ENCODE assay signal across 17 cellular contexts in the genomic region with DNA sequence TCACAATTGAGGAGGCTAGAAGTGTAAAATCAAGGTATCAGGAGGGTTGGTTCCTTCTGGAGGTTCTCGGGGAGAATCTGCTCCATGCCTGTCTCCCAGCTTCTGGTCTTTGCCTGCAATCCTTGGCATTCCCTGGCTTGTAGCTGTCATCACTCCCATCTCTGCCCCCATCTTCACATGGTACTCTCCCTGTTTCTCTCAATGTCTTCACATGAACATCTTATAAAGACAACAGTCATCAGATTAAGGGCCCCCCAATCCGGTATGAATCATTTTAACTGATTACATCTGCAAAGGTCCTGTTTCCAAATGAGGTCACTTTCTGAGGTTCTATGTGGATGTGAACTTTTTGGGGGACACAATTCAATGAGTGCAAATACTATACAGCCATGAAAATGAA.
A peak's percentile ranks its signal among the peaks of the same experiment; 100 is the strongest.
DNase-seq lines count a peak whose midpoint lies in the region; ATAC-seq and TF ChIP-seq lines count a peak whose summit lies in the region.
"Had no signal": no experiment of that assay in that cellular context is flagged by ENCODE, and none has a peak within 500 bp of the region (broad histone marks: within the 10 kb centered on the region; RNA-seq: fewer than 3 reads in every experiment).

No MANE protein-coding gene starts in this region.

- intact Hi-C loops in left ventricle myocardium inferior (cut with micrococcal nuclease), result no loop called here
- intact Hi-C loops in cardiac septum (cut with DNase I), result loop anchor here (5.0 to 10.0 kb wide), 3 partner anchors 41 to 417 kb away; no protein-coding TSS in a partner anchor
- intact Hi-C loops in transverse colon (cut with DNase I; ENCODE audit: low total_unique reads), result no loop called here

- DNase-seq in left ventricle myocardium inferior, result no peak
- no peak for DNase-seq in cardiac septum (ENCODE audit: low spot score)
- DNase-seq in caudate nucleus (lab: John Stamatoyannopoulos, UW), result no peak
- DNase-seq in transverse colon, result no peak
- DNase-seq in G401 (ENCODE audit: low spot score), result no peak
- DNase-seq: activated CD8-positive, alpha-beta memory T cell treated with anti-CD3 and anti-CD28 coated beads for 24 hours; CD4-positive, alpha-beta memory T cell; NCI-H2081 treated with DMSO at 0.1 percent for 48 hours; NCI-H748 treated with DMSO at 0.1 percent for 48 hours had no signal

- no peak for TF ChIP-seq EP300 in transverse colon (IDR thresholded peaks at IDR 0.05; ENCODE audit: low read depth)

- H3K4me3 ChIP-seq in left ventricle myocardium inferior, result no peak overlapping the region
- no peak overlapping the region for H3K4me3 ChIP-seq in transverse colon
- H3K4me3 ChIP-seq: colonic mucosa had no signal

- H3K27ac Mint-ChIP-seq in nephron, result peak overlapping the region in 2 of 3 experiments; percentile 33 to 87
- H3K27ac Mint-ChIP-seq: activated T-helper 17 cell treated with anti-CD3 and anti-CD28 coated beads, Interleukin-2, amount 50 U/mL, for 72 hours; CD4-positive, alpha-beta memory T cell; progenitor cell of endocrine pancreas had no signal

- H3K36me3 Mint-ChIP-seq in nephron (ENCODE audit: low read depth), result no peaks in the 10 kb centered on the region

- H3K4me1 ChIP-seq in left ventricle myocardium inferior (peaks cover 42% of the 10 kb centered on the region), transverse colon (peaks cover 0 to 12% (median 6%) of the 10 kb centered on the region in 4 donors)
- H3K4me1 ChIP-seq: colonic mucosa had no signal

- H3K36me3 ChIP-seq in left ventricle myocardium inferior (no peaks in the 10 kb centered on the region), transverse colon (no peaks in the 10 kb centered on the region)
- H3K36me3 ChIP-seq: colonic mucosa had no signal

- ATAC-seq in HG03139 (IDR thresholded peaks at IDR 0.05; ENCODE audit: unreplicated experiment), result no peak
- no peak for ATAC-seq in GM21723 (IDR thresholded peaks at IDR 0.05; ENCODE audit: unreplicated experiment)
- ATAC-seq: activated T-helper 17 cell treated with anti-CD3 and anti-CD28 coated beads, Interleukin-2, amount 50 U/mL, for 72 hours; esophagus mucosa had no signal

- peaks cover 34% of the 10 kb centered on the region for H3K4me1 Mint-ChIP-seq in nephron
- H3K4me1 Mint-ChIP-seq: activated T-helper 17 cell treated with anti-CD3 and anti-CD28 coated beads, Interleukin-2, amount 50 U/mL, for 72 hours had no signal

- TF ChIP-seq CTCF in left ventricle myocardium inferior (IDR thresholded peaks at IDR 0.05; ENCODE audit: borderline replicate concordance) (no peak), nephron (IDR thresholded peaks at IDR 0.05; ENCODE audit: unreplicated experiment in 3 of 3) (no peak), transverse colon (IDR thresholded peaks at IDR 0.05) (no peak)

- no peaks in the 10 kb centered on the region for H3K9me3 Mint-ChIP-seq in nephron
- H3K9me3 Mint-ChIP-seq: activated T-helper 17 cell treated with anti-CD3 and anti-CD28 coated beads, Interleukin-2, amount 50 U/mL, for 72 hours had no signal

- peaks cover 6% of the 10 kb centered on the region for H3K27me3 Mint-ChIP-seq in nephron (ENCODE audit: low read depth)

- H3K9me3 ChIP-seq in left ventricle myocardium inferior (replicated peaks) (no peaks in the 10 kb centered on the region), transverse colon (no peaks in the 10 kb centered on the region)
- H3K9me3 ChIP-seq: colonic mucosa had no signal

- WGBS in transverse colon (ENCODE audit: low coverage in 1 of 2), 2 donors, result 86 to 100% methylated on average over 2 of the region's 2 CpGs

- peak overlapping the region; percentile 85 for H3K27ac ChIP-seq in left ventricle myocardium inferior (replicated peaks)
- H3K27ac ChIP-seq in caudate nucleus (ENCODE audit: low read depth, low read length), result peak overlapping the region; percentile 96
- peak overlapping the region in 3 of 4 donors; percentile 63 to 76 (median 65) for H3K27ac ChIP-seq in transverse colon
- H3K27ac ChIP-seq: VCaP had no signal

- in situ Hi-C loops in transverse colon (cut with MboI; ENCODE audit: low pct_ligation_motif_present in 1 of 4, low pct_unique_long_range_greater_than_20kb in 1 of 4, low sequenced_read_pairs in 3 of 4) (loop anchor here in 1 of 4 donors (10.0 kb wide), 1 partner anchor 113 kb away; a partner anchor contains a TSS), G401 (cut with HindIII; ENCODE audit: low sequenced_read_pairs) (no loop called here)

- H3K27me3 ChIP-seq in left ventricle myocardium inferior (ENCODE audit: low read depth) (no peaks in the 10 kb centered on the region), transverse colon (no peaks in the 10 kb centered on the region)
- H3K27me3 ChIP-seq: colonic mucosa had no signal

- H3K4me3 Mint-ChIP-seq in nephron, result no peak overlapping the region
- H3K4me3 Mint-ChIP-seq: activated T-helper 17 cell treated with anti-CD3 and anti-CD28 coated beads, Interleukin-2, amount 50 U/mL, for 72 hours; CD4-positive, alpha-beta memory T cell had no signal

- no peak for TF ChIP-seq POLR2A in transverse colon (IDR thresholded peaks at IDR 0.05)
